In the genomic region with DNA sequence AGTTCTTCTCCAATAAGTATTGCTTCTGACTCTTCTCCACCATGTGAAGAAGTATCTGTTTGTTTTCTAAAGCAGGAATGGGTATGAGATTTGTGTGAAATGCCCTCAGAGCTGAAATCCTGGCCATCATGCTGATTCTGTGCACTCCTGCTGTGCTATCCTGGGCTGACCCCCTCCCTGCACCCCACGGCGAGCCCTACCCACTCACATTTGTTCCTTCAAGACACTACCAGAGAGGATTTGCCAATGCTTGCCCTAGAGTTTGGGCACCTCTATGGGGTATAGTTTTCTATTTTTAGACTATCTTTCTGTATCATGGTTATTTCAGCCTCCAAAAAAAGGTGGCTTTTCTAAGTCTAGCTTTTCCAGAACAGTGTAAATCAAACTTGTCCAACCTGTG, we compare ENCODE assay signal across 3 cellular contexts. TPM values are rescaled to one million over a fixed set of nuclear protein-coding genes. Genes with fewer than 3 reads are reported as not detected.
"Had no signal": no experiment of that assay in that cellular context is flagged by ENCODE, and none has a peak within 500 bp of the region (broad histone marks: within the 10 kb centered on the region; RNA-seq: fewer than 3 reads in every experiment).

No MANE protein-coding gene starts in this region.

- ATAC-seq: GM12878 had no signal

- H3K4me3 ChIP-seq: GM12878 had no signal

- DNase-seq: GDM1, GF-D8 had no signal

RNA-seq across cellular contexts. Expression of gene TXNRD3, which starts 18.5 kb away (rescaled TPM):
- total RNA-seq: GM12878 had no signal
- polyA plus RNA-seq: GM12878 had no signal
